Comparison of ENCODE assay signal across 31 cellular contexts in genomic region chr16:8585942-8586341, GRCh38. TPM values are rescaled to one million over a fixed set of nuclear protein-coding genes. Genes with fewer than 3 reads are reported as not detected.
"Had no signal": no experiment of that assay in that cellular context is flagged by ENCODE, and none has a peak within 500 bp of the region (broad histone marks: within the 10 kb centered on the region; RNA-seq: fewer than 3 reads in every experiment).

No MANE protein-coding gene starts in this region.

- H3K4me3 ChIP-seq: MG63, SJCRH30 had no signal

- H3K27me3 ChIP-seq: SJCRH30 had no signal

- H3K9me3 Mint-ChIP-seq: activated CD4-positive, alpha-beta memory T cell treated with anti-CD3 and anti-CD28 coated beads, Interleukin-2, amount 10 ng/mL, durations not matched to agents 7 days and 5 days; activated naive CD4-positive, alpha-beta T cell treated with anti-CD3 and anti-CD28 coated beads, Interleukin-2, amount 10 ng/mL, durations not matched to agents 7 days and 5 days; activated naive CD8-positive, alpha-beta T cell treated with anti-CD3 and anti-CD28 coated beads for 36 hours; activated T-helper 2 cell treated with anti-CD3 and anti-CD28 coated beads, Interferon-gamma antibody, Interleukin-2, Interleukin-4, amounts not matched to agents 10 μg/mL and 5 μg/mL and 100 μg/mL, durations not matched to agents 14 hours and 24 hours and 36 hours; T-helper 1 cell treated with Interleukin-12 subunit alpha and Interleukin-12 subunit beta and Interleukin-4 antibody, amounts not matched to agents 30 μg/mL and 1 μg/mL, for 36 hours had no signal

- H3K4me2 ChIP-seq: SK-N-SH had no signal

- H3K9me3 ChIP-seq: MG63, SJCRH30, SK-N-SH had no signal

- H3K4me3 Mint-ChIP-seq: activated CD4-positive, alpha-beta memory T cell treated with anti-CD3 and anti-CD28 coated beads, Interleukin-2, amount 10 ng/mL, durations not matched to agents 7 days and 5 days; activated CD4-positive, alpha-beta T cell treated with anti-CD3 and anti-CD28 coated beads for 36 hours; activated naive CD4-positive, alpha-beta T cell treated with anti-CD3 and anti-CD28 coated beads, Interleukin-2, amount 10 ng/mL, durations not matched to agents 7 days and 5 days; activated naive CD8-positive, alpha-beta T cell treated with anti-CD3 and anti-CD28 coated beads for 36 hours; T-helper 1 cell treated with Interleukin-12 subunit alpha and Interleukin-12 subunit beta and Interleukin-4 antibody, amounts not matched to agents 30 μg/mL and 1 μg/mL, for 36 hours had no signal

- H3K9ac ChIP-seq: SK-N-SH had no signal

- H3K27ac Mint-ChIP-seq: activated CD4-positive, alpha-beta memory T cell treated with anti-CD3 and anti-CD28 coated beads, Interleukin-2, amount 10 ng/mL, durations not matched to agents 7 days and 5 days; activated CD4-positive, alpha-beta T cell treated with anti-CD3 and anti-CD28 coated beads for 36 hours; activated naive CD4-positive, alpha-beta T cell treated with anti-CD3 and anti-CD28 coated beads, Interleukin-2, amount 10 ng/mL, durations not matched to agents 7 days and 5 days; activated naive CD8-positive, alpha-beta T cell treated with anti-CD3 and anti-CD28 coated beads for 36 hours; activated T-helper 2 cell treated with anti-CD3 and anti-CD28 coated beads, Interferon-gamma antibody, Interleukin-2, Interleukin-4, amounts not matched to agents 10 μg/mL and 5 μg/mL and 100 μg/mL, durations not matched to agents 14 hours and 24 hours and 36 hours; T-helper 1 cell treated with Interleukin-12 subunit alpha and Interleukin-12 subunit beta and Interleukin-4 antibody, amounts not matched to agents 30 μg/mL and 1 μg/mL, for 36 hours had no signal

- H3K36me3 ChIP-seq: brain microvascular endothelial cell, MG63, SJCRH30, WERI-Rb-1 had no signal

- H3K4me1 Mint-ChIP-seq: activated naive CD4-positive, alpha-beta T cell treated with anti-CD3 and anti-CD28 coated beads, Interleukin-2, amount 10 ng/mL, durations not matched to agents 7 days and 5 days had no signal

- H3K27ac ChIP-seq: brain microvascular endothelial cell, RWPE1, SJCRH30, WERI-Rb-1 had no signal

- DNase-seq: activated CD4-positive, alpha-beta memory T cell treated with anti-CD3 and anti-CD28 coated beads, Interleukin-2, amount 10 ng/mL, durations not matched to agents 7 days and 5 days; activated CD4-positive, alpha-beta T cell treated with anti-CD3 and anti-CD28 coated beads for 36 hours; activated CD4-positive, alpha-beta T cell treated with anti-CD3 and anti-CD28 coated beads, Interleukin-2, amount 50 U/mL, for 1 hour; activated gamma-delta T cell treated with Interleukin-2 at 50 U/mL for 16 hours; activated naive CD4-positive, alpha-beta T cell treated with anti-CD3 and anti-CD28 coated beads, Interleukin-2, amount 10 ng/mL, durations not matched to agents 7 days and 5 days; activated naive CD8-positive, alpha-beta T cell treated with anti-CD3 and anti-CD28 coated beads for 36 hours; activated T-cell treated with anti-CD3 and anti-CD28 coated beads for 4 hours; activated T-cell treated with anti-CD3 and anti-CD28 coated beads, Interleukin-2, amount 50 U/mL, for 48 hours; brain microvascular endothelial cell; central memory CD4-positive, alpha-beta T cell; MG63; NCI-H1105 treated with DMSO at 0.1 percent for 48 hours; NCI-H1436 treated with DMSO at 0.1 percent for 48 hours; NCI-H187 treated with DMSO at 0.1 percent for 48 hours; NCI-H2081 treated with DMSO at 0.1 percent for 48 hours; NCI-H226; NCI-H526; NCI-H82; Right ventricle myocardium superior; SJCRH30; SK-N-SH; WERI-Rb-1 had no signal

- H3K36me3 Mint-ChIP-seq: activated naive CD4-positive, alpha-beta T cell treated with anti-CD3 and anti-CD28 coated beads, Interleukin-2, amount 10 ng/mL, durations not matched to agents 7 days and 5 days; activated naive CD8-positive, alpha-beta T cell treated with anti-CD3 and anti-CD28 coated beads for 36 hours had no signal

- ATAC-seq: activated CD4-positive, alpha-beta T cell treated with anti-CD3 and anti-CD28 coated beads for 36 hours; Panc1 had no signal

RNA-seq across cellular contexts. Expression of gene TMEM114, which starts 4.4 kb away (rescaled TPM):
- total RNA-seq: activated CD4-positive, alpha-beta memory T cell treated with anti-CD3 and anti-CD28 coated beads, Interleukin-2, amount 10 ng/mL, durations not matched to agents 7 days and 5 days; activated CD4-positive, alpha-beta T cell treated with anti-CD3 and anti-CD28 coated beads for 36 hours; activated CD8-positive, alpha-beta memory T cell treated with anti-CD3 and anti-CD28 coated beads for 36 hours; activated naive CD8-positive, alpha-beta T cell treated with anti-CD3 and anti-CD28 coated beads for 36 hours; activated T-helper 2 cell treated with anti-CD3 and anti-CD28 coated beads, Interferon-gamma antibody, Interleukin-2, Interleukin-4, amounts not matched to agents 10 μg/mL and 5 μg/mL and 100 μg/mL, durations not matched to agents 14 hours and 24 hours and 36 hours; chondrocyte; NCI-H460; OCI-LY7; Right ventricle myocardium superior; SJCRH30 had no signal
- polyA plus RNA-seq: adipose tissue, SK-N-SH had no signal
